ENCODE assay signal across 9 cellular contexts in the genomic region with DNA sequence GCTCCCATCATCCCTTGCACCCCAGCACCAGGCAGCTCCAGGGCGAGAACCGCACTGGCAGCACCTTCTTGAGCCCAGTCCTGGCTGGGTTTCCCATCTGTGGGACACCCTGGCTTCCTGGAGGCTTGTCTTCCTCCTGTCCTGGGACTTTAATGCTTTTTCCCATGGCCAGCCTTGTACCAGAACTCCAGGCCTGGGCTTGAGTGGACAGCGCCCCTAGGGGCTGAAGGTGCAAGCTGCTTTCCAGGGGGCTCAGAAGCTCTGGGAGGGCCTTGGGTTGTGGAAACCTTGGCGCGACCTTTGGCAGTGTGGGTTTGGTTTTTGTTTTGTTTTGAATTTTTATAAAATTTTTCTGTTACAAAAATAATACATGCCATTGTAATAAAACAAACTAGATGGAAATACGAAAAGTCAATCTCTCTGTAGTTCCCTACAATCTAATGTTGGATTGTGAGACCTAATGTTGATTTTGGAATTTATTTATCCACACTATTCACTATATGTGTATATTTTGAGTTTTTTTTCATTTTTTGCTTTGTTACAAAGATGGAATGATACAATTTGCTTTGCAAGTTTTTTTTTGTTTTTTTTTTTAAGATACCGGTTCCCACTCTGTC. TPM values are rescaled to one million over a fixed set of nuclear protein-coding genes. Genes with fewer than 3 reads are reported as not detected.
A peak's percentile ranks its signal among the peaks of the same experiment; 100 is the strongest.
DNase-seq lines count a peak whose midpoint lies in the region; ATAC-seq and TF ChIP-seq lines count a peak whose summit lies in the region.
"Had no signal": no experiment of that assay in that cellular context is flagged by ENCODE, and none has a peak within 500 bp of the region (broad histone marks: within the 10 kb centered on the region; RNA-seq: fewer than 3 reads in every experiment).

No MANE protein-coding gene starts in this region.

- no TSS peak for BruUV-seq in Panc1 (replicated peaks; lab: Mats Ljungman, UMichigan)

- in situ Hi-C loops in GM13977 (cut with MboI; ENCODE audit: low pct_unique_long_range_greater_than_20kb, low sequenced_read_pairs, unreplicated experiment): no loop called here
- in situ Hi-C loops in Panc1 (cut with HindIII; ENCODE audit: low pct_unique_long_range_greater_than_20kb, low sequenced_read_pairs): no loop called here

- no peaks in the 10 kb centered on the region for H3K36me3 Mint-ChIP-seq in activated naive CD8-positive, alpha-beta T cell treated with anti-CD3 and anti-CD28 coated beads for 36 hours
- H3K36me3 Mint-ChIP-seq: immature natural killer cell had no signal

- POLR2A ChIA-PET in Panc1 (lab: Charles Lee): interaction anchor here (0.7 to 0.8 kb wide), 2 partner anchors 30 to 271 kb away, joined by 4 to 5 read pairs; no protein-coding TSS in a partner anchor

- H3K27ac Mint-ChIP-seq in activated naive CD8-positive, alpha-beta T cell treated with anti-CD3 and anti-CD28 coated beads for 36 hours: no peak overlapping the region
- H3K27ac Mint-ChIP-seq: immature natural killer cell had no signal

- CTCF ChIA-PET in Panc1 (lab: Charles Lee): interaction anchor here (0.5 to 1.4 kb wide), 4 partner anchors 13 to 115 kb away, joined by 3 to 4 read pairs (median 3); no protein-coding TSS in a partner anchor

- intact Hi-C loops in Panc1 (cut with micrococcal nuclease; ENCODE audit: unreplicated experiment): no loop called here

- ATAC-seq in Panc1 (peak; percentile 90), GM21723 (IDR thresholded peaks at IDR 0.05; ENCODE audit: unreplicated experiment) (no peak), GM19035 (IDR thresholded peaks at IDR 0.05; ENCODE audit: unreplicated experiment) (no peak)

- DNase-seq in AG20443 (ENCODE audit: low spot score) (peak; percentile 81), GM13977 (ENCODE audit: low spot score) (peak; percentile 58), Panc1 (ENCODE audit: low read depth, low spot score) (no peak), iPS DF 6.9 (ENCODE audit: low read depth, low spot score) (peak; percentile 58)
- DNase-seq in activated naive CD8-positive, alpha-beta T cell treated with anti-CD3 and anti-CD28 coated beads for 36 hours: peak; percentile 65
- peak; percentile 9 to 34 for DNase-seq in stimulated activated CD4-positive, alpha-beta T cell treated with anti-CD3 and anti-CD28 coated beads, Interleukin-4, amount 100 ng/mL, for 4 hours

- H3K9me3 Mint-ChIP-seq in activated naive CD8-positive, alpha-beta T cell treated with anti-CD3 and anti-CD28 coated beads for 36 hours: no peaks in the 10 kb centered on the region
- H3K9me3 Mint-ChIP-seq: immature natural killer cell had no signal

- TF ChIP-seq CTCF in GM13977 (IDR thresholded peaks at IDR 0.05; ENCODE audit: extremely low read depth, insufficient read depth, missing control alignments) (peak; percentile 86), Panc1 (IDR thresholded peaks at IDR 0.05) (peak; percentile 94)

- no peaks in the 10 kb centered on the region for H3K36me3 ChIP-seq in Panc1 (ENCODE audit: control insufficient read depth, insufficient read depth, low read length)
- no peaks in the 10 kb centered on the region for H3K36me3 ChIP-seq in iPS DF 6.9 (ENCODE audit: control insufficient read depth, insufficient read depth, low read length)

- H3K4me1 ChIP-seq in Panc1 (ENCODE audit: control insufficient read depth, insufficient read depth, low read length): no peaks in the 10 kb centered on the region
- H3K4me1 ChIP-seq in iPS DF 6.9 (ENCODE audit: control insufficient read depth, insufficient read depth, low read length): no peaks in the 10 kb centered on the region

- no peak overlapping the region for H3K4me3 Mint-ChIP-seq in activated naive CD8-positive, alpha-beta T cell treated with anti-CD3 and anti-CD28 coated beads for 36 hours
- H3K4me3 Mint-ChIP-seq: immature natural killer cell had no signal

- WGBS in iPS DF 6.9 (ENCODE audit: insufficient coverage, insufficient read length): no CpG with 5 or more reads among the region's 7 CpGs

- H3K4me3 ChIP-seq in Panc1 (ENCODE audit: low read depth in 2 of 2, low read length in 2 of 2) (no peak overlapping the region), iPS DF 6.9 (ENCODE audit: low read length) (no peak overlapping the region)

- no peaks in the 10 kb centered on the region for H3K27me3 ChIP-seq in Panc1 (ENCODE audit: control insufficient read depth, insufficient read depth, low read length)
- H3K27me3 ChIP-seq in iPS DF 6.9 (ENCODE audit: control insufficient read depth, insufficient read depth, low read length): no peaks in the 10 kb centered on the region

- H3K27me3 Mint-ChIP-seq in activated naive CD8-positive, alpha-beta T cell treated with anti-CD3 and anti-CD28 coated beads for 36 hours: no peaks in the 10 kb centered on the region

- H3K4me1 Mint-ChIP-seq in activated naive CD8-positive, alpha-beta T cell treated with anti-CD3 and anti-CD28 coated beads for 36 hours: no peaks in the 10 kb centered on the region
- H3K4me1 Mint-ChIP-seq: immature natural killer cell had no signal

- H3K9me3 ChIP-seq in Panc1 (ENCODE audit: control insufficient read depth, insufficient read depth, low read depth, low read length) (no peaks in the 10 kb centered on the region), iPS DF 6.9 (ENCODE audit: control insufficient read depth, insufficient read depth, low read length) (no peaks in the 10 kb centered on the region)

- H3K27ac ChIP-seq in Panc1 (ENCODE audit: low read length) (no peak overlapping the region), iPS DF 6.9 (ENCODE audit: low read length) (no peak overlapping the region)

RNA-seq across cellular contexts. Expression of gene RPL11, which starts 33.8 kb away (rescaled TPM):
- 865 TPM for total RNA-seq in Panc1 (2021; ENCODE audit: unreplicated experiment)
- polyA plus RNA-seq in Panc1 (2012; ENCODE audit: insufficient read length): 1,505 TPM
- total RNA-seq in activated naive CD8-positive, alpha-beta T cell treated with anti-CD3 and anti-CD28 coated beads for 36 hours: 1,000 to 10,000 TPM; 1,457 to 1,518 TPM
